Comparison of ENCODE assay signal across 8 cellular contexts in genomic region chr7:76397409-76398183, GRCh38. TPM values are rescaled to one million over a fixed set of nuclear protein-coding genes. Genes with fewer than 3 reads are reported as not detected.
DNase-seq lines count a peak whose midpoint lies in the region; ATAC-seq and TF ChIP-seq lines count a peak whose summit lies in the region.

No MANE protein-coding gene starts in this region.

- no peaks in the 10 kb centered on the region for H3K9me3 Mint-ChIP-seq in natural killer cell

- DNase-seq in AG08395 (ENCODE audit: low spot score) (peak; percentile 83), NOMO-1 (lab: John Stamatoyannopoulos, UW; ENCODE audit: unreplicated experiment in 2 of 2) (peak; percentile 67 to 90), activated T-cell treated with anti-CD3 and anti-CD28 coated beads for 1 hour (ENCODE audit: low read depth) (peak; percentile 78), natural killer cell (peak; percentile 71)
- peak; percentile 89 for DNase-seq in stimulated activated naive CD8-positive, alpha-beta T cell treated with anti-CD3 and anti-CD28 coated beads, Interleukin-15, Interleukin-2, amounts not matched to agents 100 U/mL and 50 U/mL, for 24 hours

- TF ChIP-seq CTCF in natural killer cell (IDR thresholded peaks at IDR 0.05), result no peak

- H3K4me1 Mint-ChIP-seq in natural killer cell, result peaks cover 10 to 21% of the 10 kb centered on the region in 2 donors

- no peaks in the 10 kb centered on the region for H3K36me3 Mint-ChIP-seq in natural killer cell

- H3K27me3 Mint-ChIP-seq in natural killer cell (ENCODE audit: low read depth in 2 of 2), result no peaks in the 10 kb centered on the region

- H3K36me3 ChIP-seq in esophagus (ENCODE audit: control insufficient read depth in 2 of 2, insufficient read depth in 2 of 2, low read length in 1 of 2), result peaks cover 0 to 3% of the 10 kb centered on the region in 2 donors

- peak; percentile 21 for ATAC-seq in GM21619 (IDR thresholded peaks at IDR 0.05; ENCODE audit: unreplicated experiment)
- ATAC-seq in natural killer cell, result peak; percentile 67 to 77 (median 74)
- peak; percentile 51 for ATAC-seq in stimulated activated naive CD8-positive, alpha-beta T cell treated with anti-CD3 and anti-CD28 coated beads, Interleukin-15, Interleukin-2, amounts not matched to agents 100 U/mL and 50 U/mL, for 24 hours
- ATAC-seq in GM18520 (IDR thresholded peaks at IDR 0.05; ENCODE audit: unreplicated experiment), result no peak

- no peaks in the 10 kb centered on the region for H3K27me3 ChIP-seq in esophagus (ENCODE audit: control insufficient read depth in 1 of 2, insufficient read depth in 2 of 2, low read length in 2 of 2)

- peak overlapping the region; percentile 52 to 53 for H3K4me3 ChIP-seq in esophagus (ENCODE audit: low read depth in 1 of 2, low read length in 2 of 2)

- H3K27ac ChIP-seq in esophagus (ENCODE audit: low read depth in 2 of 2, low read length in 1 of 2), result no peak overlapping the region

- WGBS in esophagus, 2 donors, result 13 to 17% methylated on average over 44 to 45 of the region's 45 CpGs

- peak overlapping the region in 1 of 2 donors; percentile 29 for H3K27ac Mint-ChIP-seq in natural killer cell

- peak overlapping the region; percentile 74 for H3K4me3 Mint-ChIP-seq in natural killer cell

- H3K4me1 ChIP-seq in esophagus (ENCODE audit: control insufficient read depth in 2 of 2, insufficient read depth in 2 of 2, low read length in 1 of 2), result peaks cover 0 to 7% of the 10 kb centered on the region in 2 donors

- intact Hi-C loops in natural killer cell (cut with micrococcal nuclease), result no loop called here

- no peaks in the 10 kb centered on the region for H3K9me3 ChIP-seq in esophagus (ENCODE audit: control insufficient read depth in 2 of 2, insufficient read depth in 1 of 2, low read depth in 1 of 2, low read length in 1 of 2)

RNA-seq across cellular contexts. Expression of gene SSC4D, which starts 11.9 kb away (rescaled TPM):
- polyA plus RNA-seq in esophagus, result under 1 TPM; 0.59 to 0.88 TPM
- under 1 TPM in 1 of 3 donors, not detected in 2; 0.40 TPM for total RNA-seq in natural killer cell

RNA-seq across cellular contexts. Expression of gene ZP3, which starts 27.2 kb away (rescaled TPM):
- polyA plus RNA-seq in esophagus, result 1 to 10 TPM; 4.3 to 6.9 TPM
- total RNA-seq in natural killer cell, result 10 to 100 TPM in 1 of 3 donors, 1 to 10 TPM in 2; 1.9 to 12.9 (median 6.1) TPM

RNA-seq across cellular contexts. Expression of gene YWHAG, which starts 38.8 kb away (rescaled TPM):
- polyA plus RNA-seq in esophagus, result 10 to 100 TPM; 35.2 to 53.3 TPM
- total RNA-seq in natural killer cell, result 10 to 100 TPM; 21.4 to 28.9 (median 27.4) TPM
